Comparison of ENCODE assay signal across 14 cellular contexts in the genomic region with DNA sequence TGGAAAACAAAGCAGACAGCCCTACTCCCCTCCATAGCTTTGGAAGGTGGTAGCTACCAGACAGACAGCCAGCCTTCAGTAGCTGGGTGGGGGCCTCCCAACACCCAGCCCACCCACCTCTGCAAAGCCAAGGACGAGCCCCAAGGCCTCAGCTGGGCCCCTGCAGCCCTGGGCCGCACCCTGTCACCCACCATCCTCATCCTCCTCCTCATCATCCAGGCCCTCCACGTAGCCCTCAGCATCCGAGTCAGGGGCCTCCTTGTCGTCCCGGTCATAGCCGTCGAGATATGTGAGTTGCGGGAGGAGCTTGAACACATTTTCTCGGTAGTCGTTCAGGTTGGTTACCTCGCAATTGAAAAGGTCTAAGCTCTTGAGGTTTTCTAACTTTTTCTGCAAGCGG. TPM values are rescaled to one million over a fixed set of nuclear protein-coding genes. Genes with fewer than 3 reads are reported as not detected.
A peak's percentile ranks its signal among the peaks of the same experiment; 100 is the strongest.
DNase-seq lines count a peak whose midpoint lies in the region; ATAC-seq lines count a peak whose summit lies in the region.
"Had no signal": no experiment of that assay in that cellular context is flagged by ENCODE, and none has a peak within 500 bp of the region (broad histone marks: within the 10 kb centered on the region; RNA-seq: fewer than 3 reads in every experiment).

No MANE protein-coding gene starts in this region.

- peak overlapping the region in 6 of 11 experiments; percentile 1 to 57 (median 18); a peak in 6 of 22 replicates for H3K4me2 ChIP-seq in BLaER1 treated with 17β-estradiol and CSF1 and Interleukin-3, amounts not matched to agents 10 nM and 100 nM

- H3K27me3 ChIP-seq in BLaER1 treated with 17β-estradiol and CSF1 and Interleukin-3, amounts not matched to agents 10 nM and 100 nM = no peaks in the 10 kb centered on the region
- H3K27me3 ChIP-seq: SJSA1 had no signal

- H4K20me1 ChIP-seq in BLaER1 treated with 17β-estradiol and CSF1 and Interleukin-3, amounts not matched to agents 10 nM and 100 nM = peaks cover 33 to 73% (median 57%) of the 10 kb centered on the region in 11 experiments; a peak in 21 of 22 replicates

- H3K4me1 ChIP-seq in BLaER1 treated with 17β-estradiol and CSF1 and Interleukin-3, amounts not matched to agents 10 nM and 100 nM = peaks cover 72 to 96% (median 89%) of the 10 kb centered on the region in 10 experiments
- H3K4me1 ChIP-seq: SJSA1 had no signal

- peaks cover 69 to 99% (median 85%) of the 10 kb centered on the region in 11 experiments for H3K36me3 ChIP-seq in BLaER1 treated with 17β-estradiol and CSF1 and Interleukin-3, amounts not matched to agents 10 nM and 100 nM

- H3K27me3 Mint-ChIP-seq in activated CD4-positive, alpha-beta T cell treated with anti-CD3 and anti-CD28 coated beads for 36 hours = no peaks in the 10 kb centered on the region
- no peaks in the 10 kb centered on the region for H3K27me3 Mint-ChIP-seq in activated CD4-positive, alpha-beta T cell treated with anti-CD3 and anti-CD28 coated beads, Interleukin-2, amount 10 ng/mL, durations not matched to agents 24 days and 14 days
- H3K27me3 Mint-ChIP-seq in activated T-helper 17 cell treated with anti-CD3 and anti-CD28 coated beads, Interleukin-2, amount 50 U/mL, for 72 hours = no peaks in the 10 kb centered on the region

- H3K27ac Mint-ChIP-seq in activated CD4-positive, alpha-beta T cell treated with anti-CD3 and anti-CD28 coated beads for 36 hours = peak overlapping the region; percentile 31
- H3K27ac Mint-ChIP-seq in activated CD4-positive, alpha-beta T cell treated with anti-CD3 and anti-CD28 coated beads, Interleukin-2, amount 10 ng/mL, durations not matched to agents 24 days and 14 days = no peak overlapping the region
- H3K27ac Mint-ChIP-seq in activated T-helper 17 cell treated with anti-CD3 and anti-CD28 coated beads, Interleukin-2, amount 50 U/mL, for 72 hours = peak overlapping the region; percentile 82

- intact Hi-C loops in activated CD4-positive, alpha-beta T cell treated with anti-CD3 and anti-CD28 coated beads for 36 hours (cut with DNase I, micrococcal nuclease) = loop anchor here in 1 of 2 experiments (5.0 kb wide), 1 partner anchor 143 kb away; no protein-coding TSS in a partner anchor
- intact Hi-C loops in activated CD4-positive, alpha-beta T cell treated with anti-CD3 and anti-CD28 coated beads, Interleukin-2, amount 10 ng/mL, durations not matched to agents 24 days and 14 days (cut with micrococcal nuclease) = no loop called here

- POLR2A ChIA-PET in activated CD4-positive, alpha-beta T cell treated with anti-CD3 and anti-CD28 coated beads for 36 hours (lab: Charles Lee) = interaction anchor here (0.7 to 0.9 kb wide), 2 partner anchors 11 to 36 kb away, joined by 3 read pairs; a partner anchor contains a TSS

- no peak for ATAC-seq in activated CD4-positive, alpha-beta T cell treated with anti-CD3 and anti-CD28 coated beads for 36 hours
- no peak for ATAC-seq in activated T-helper 17 cell treated with anti-CD3 and anti-CD28 coated beads, Interleukin-2, amount 50 U/mL, for 72 hours (replicated peaks)
- ATAC-seq in GM21360 (IDR thresholded peaks at IDR 0.05; ENCODE audit: unreplicated experiment) (no peak), HG03565 (IDR thresholded peaks at IDR 0.05; ENCODE audit: unreplicated experiment) (no peak)

- no peak overlapping the region for H3K9ac ChIP-seq in BLaER1 treated with 17β-estradiol and CSF1 and Interleukin-3, amounts not matched to agents 10 nM and 100 nM

- CTCF ChIA-PET in activated CD4-positive, alpha-beta T cell treated with anti-CD3 and anti-CD28 coated beads for 36 hours (lab: Charles Lee) = interaction anchor here (0.6 to 3.8 kb wide), 12 partner anchors 8 to 173 kb away, joined by 3 to 34 read pairs (median 4); no protein-coding TSS in a partner anchor

- H3K9me3 Mint-ChIP-seq in activated CD4-positive, alpha-beta T cell treated with anti-CD3 and anti-CD28 coated beads for 36 hours (ENCODE audit: low read depth) = no peaks in the 10 kb centered on the region
- no peaks in the 10 kb centered on the region for H3K9me3 Mint-ChIP-seq in activated CD4-positive, alpha-beta T cell treated with anti-CD3 and anti-CD28 coated beads, Interleukin-2, amount 10 ng/mL, durations not matched to agents 24 days and 14 days
- no peaks in the 10 kb centered on the region for H3K9me3 Mint-ChIP-seq in activated T-helper 17 cell treated with anti-CD3 and anti-CD28 coated beads, Interleukin-2, amount 50 U/mL, for 72 hours

- peaks cover 39% of the 10 kb centered on the region for H3K4me1 Mint-ChIP-seq in activated CD4-positive, alpha-beta T cell treated with anti-CD3 and anti-CD28 coated beads for 36 hours
- peaks cover 43% of the 10 kb centered on the region for H3K4me1 Mint-ChIP-seq in activated CD4-positive, alpha-beta T cell treated with anti-CD3 and anti-CD28 coated beads, Interleukin-2, amount 10 ng/mL, durations not matched to agents 24 days and 14 days
- peaks cover 10% of the 10 kb centered on the region for H3K4me1 Mint-ChIP-seq in activated T-helper 17 cell treated with anti-CD3 and anti-CD28 coated beads, Interleukin-2, amount 50 U/mL, for 72 hours

- no peak for DNase-seq in activated CD4-positive, alpha-beta T cell treated with anti-CD3 and anti-CD28 coated beads for 36 hours
- no peak for DNase-seq in activated CD4-positive, alpha-beta T cell treated with anti-CD3 and anti-CD28 coated beads, Interleukin-2, amount 10 ng/mL, durations not matched to agents 24 days and 14 days
- peak; percentile 24 for DNase-seq in mesenteric fat pad (ENCODE audit: low spot score)
- no peak for DNase-seq in COR-L47 (lab: John Stamatoyannopoulos, UW)
- DNase-seq: HCEC 1CT, NCI-H2081, NCI-H345 had no signal

- no peaks in the 10 kb centered on the region for H3K9me3 ChIP-seq in BLaER1 treated with 17β-estradiol and CSF1 and Interleukin-3, amounts not matched to agents 10 nM and 100 nM (replicated peaks in 1 of 11)
- H3K9me3 ChIP-seq: SJSA1 had no signal

- no peak overlapping the region for H3K4me3 Mint-ChIP-seq in activated CD4-positive, alpha-beta T cell treated with anti-CD3 and anti-CD28 coated beads for 36 hours
- H3K4me3 Mint-ChIP-seq in activated CD4-positive, alpha-beta T cell treated with anti-CD3 and anti-CD28 coated beads, Interleukin-2, amount 10 ng/mL, durations not matched to agents 24 days and 14 days = no peak overlapping the region
- H3K4me3 Mint-ChIP-seq in activated T-helper 17 cell treated with anti-CD3 and anti-CD28 coated beads, Interleukin-2, amount 50 U/mL, for 72 hours = no peak overlapping the region
- H3K4me3 Mint-ChIP-seq: CD14-positive monocyte had no signal

- no peak overlapping the region for H3K4me3 ChIP-seq in BLaER1 treated with 17β-estradiol and CSF1 and Interleukin-3, amounts not matched to agents 10 nM and 100 nM
- H3K4me3 ChIP-seq: SJSA1 had no signal

- peaks cover 60% of the 10 kb centered on the region for H3K36me3 Mint-ChIP-seq in activated CD4-positive, alpha-beta T cell treated with anti-CD3 and anti-CD28 coated beads for 36 hours (ENCODE audit: low read depth)
- H3K36me3 Mint-ChIP-seq in activated CD4-positive, alpha-beta T cell treated with anti-CD3 and anti-CD28 coated beads, Interleukin-2, amount 10 ng/mL, durations not matched to agents 24 days and 14 days (ENCODE audit: low read depth) = peaks cover 62% of the 10 kb centered on the region
- H3K36me3 Mint-ChIP-seq in activated T-helper 17 cell treated with anti-CD3 and anti-CD28 coated beads, Interleukin-2, amount 50 U/mL, for 72 hours (ENCODE audit: low read depth) = peaks cover 96% of the 10 kb centered on the region

- peak overlapping the region in 1 of 11 experiments; percentile 52; a peak in 2 of 22 replicates for H3K27ac ChIP-seq in BLaER1 treated with 17β-estradiol and CSF1 and Interleukin-3, amounts not matched to agents 10 nM and 100 nM
- H3K27ac ChIP-seq: RWPE1, SJSA1 had no signal

RNA-seq across cellular contexts. Expression of a gene that starts 36.5 kb away (rescaled TPM):
- 100 to 1,000 TPM; 252 to 439 TPM for total RNA-seq in activated CD4-positive, alpha-beta T cell treated with anti-CD3 and anti-CD28 coated beads for 36 hours
- total RNA-seq in activated CD4-positive, alpha-beta T cell treated with anti-CD3 and anti-CD28 coated beads, Interleukin-2, amount 10 ng/mL, durations not matched to agents 24 days and 14 days = 280 and 302 TPM in 2 replicates
- 100 to 1,000 TPM; 130 to 221 TPM for total RNA-seq in activated T-helper 17 cell treated with anti-CD3 and anti-CD28 coated beads, Interleukin-2, amount 50 U/mL, for 72 hours
- 92.6 TPM for total RNA-seq in mesenteric fat pad
